Comparison of ENCODE assay signal across 12 cellular contexts in the genomic region with DNA sequence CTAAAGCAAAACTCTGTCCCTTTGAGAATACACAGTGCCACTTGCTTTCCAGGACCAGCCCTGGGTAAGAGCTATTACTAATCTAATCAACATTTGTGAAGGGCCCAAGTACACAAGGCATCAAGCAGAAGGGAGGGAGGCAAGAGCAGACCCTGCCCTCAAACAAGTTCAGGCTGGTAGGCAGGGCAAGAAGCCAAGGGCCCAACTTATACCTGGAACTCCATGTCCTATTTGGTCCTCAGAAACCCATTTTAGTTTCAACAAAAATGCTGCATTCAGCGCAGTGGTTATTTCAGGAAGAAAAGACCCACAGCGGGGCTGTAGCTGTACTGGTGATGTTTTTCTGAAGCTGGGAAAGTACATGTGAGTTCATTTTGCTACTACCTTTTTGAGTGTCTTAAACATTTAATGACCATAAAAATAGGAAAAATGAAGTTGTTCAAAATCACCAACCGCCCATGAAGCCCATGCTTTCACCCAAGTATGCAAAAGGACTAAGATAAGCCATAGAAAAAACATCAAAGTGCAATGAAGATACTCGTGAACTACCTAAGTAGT. TPM values are rescaled to one million over a fixed set of nuclear protein-coding genes. Genes with fewer than 3 reads are reported as not detected.
DNase-seq lines count a peak whose midpoint lies in the region; ATAC-seq, FAIRE-seq and TF ChIP-seq lines count a peak whose summit lies in the region.
"Had no signal": no experiment of that assay in that cellular context is flagged by ENCODE, and none has a peak within 500 bp of the region (broad histone marks: within the 10 kb centered on the region; RNA-seq: fewer than 3 reads in every experiment).

No MANE protein-coding gene starts in this region.

- H3K36me3 ChIP-seq in OCI-LY1 (ENCODE audit: insufficient read depth, low read length) (peaks cover 61% of the 10 kb centered on the region), H1 (ENCODE audit: control insufficient read depth in 2 of 4, insufficient read depth in 4 of 4, low read length in 3 of 4) (peaks cover 27 to 59% (median 43%) of the 10 kb centered on the region in 4 experiments)

- TF ChIP-seq POLR2A in H1 (IDR thresholded peaks at IDR 0.05; ENCODE audit: control extremely low read depth in 1 of 2, low read depth in 2 of 2, low read length in 2 of 2): no peak

- WGBS in H1 (ENCODE audit: extremely low coverage in 1 of 2, insufficient coverage in 1 of 2, insufficient read length in 1 of 2, insufficient replicate concordance in 2 of 2, low coverage in 1 of 2, low lambda C conversion rate in 2 of 2, missing lambda C conversion rate in 1 of 2), 2 experiments: 93% methylated on average over 4 of the region's 4 CpGs; no CpG with 5 or more reads in 1 of the 2 experiments

- H3K4me2 ChIP-seq in OCI-LY1 (ENCODE audit: low read length) (peak overlapping the region; percentile 65; the same call in 1 of the 2 replicates), H1 (ENCODE audit: insufficient read depth in 1 of 2, low read depth in 2 of 2, low read length in 2 of 2) (peak overlapping the region; percentile 65 to 93; a peak in 2 of 4 replicates)

- no peak for ATAC-seq in stimulated activated effector memory CD8-positive, alpha-beta T cell treated with anti-CD3 and anti-CD28 coated beads, Interleukin-12 subunit alpha, Interleukin-12 subunit beta, amount 100 ng/mL, for 72 hours
- ATAC-seq: gastroesophageal sphincter had no signal

- H2AFZ ChIP-seq in OCI-LY1 (ENCODE audit: low read length) (no peak overlapping the region), H1 (ENCODE audit: low read length) (no peak overlapping the region)

- DNase-seq in activated naive CD4-positive, alpha-beta T cell treated with anti-CD3 and anti-CD28 coated beads, Interleukin-2, amount 10 ng/mL, durations not matched to agents 7 days and 5 days: no peak
- no peak for DNase-seq in activated naive CD4-positive, alpha-beta T cell (lab: John Stamatoyannopoulos, UW)
- DNase-seq in H1 (ENCODE audit: low read depth in 1 of 2, low spot score in 2 of 2) (no peak), NCI-H1048 (lab: John Stamatoyannopoulos, UW) (no peak), NCI-H1417 (lab: John Stamatoyannopoulos, UW) (no peak)
- DNase-seq in stimulated activated effector memory CD8-positive, alpha-beta T cell treated with anti-CD3 and anti-CD28 coated beads, Interleukin-12 subunit alpha, Interleukin-12 subunit beta, amount 100 ng/mL, for 72 hours (ENCODE audit: low spot score in 2 of 2): no peak
- DNase-seq in activated CD4-positive, CD25-positive, alpha-beta regulatory T cell treated with anti-CD3 and anti-CD28 coated beads, Interleukin-2, amount 50 U/mL, for 72 hours: no peak
- DNase-seq: activated CD4-positive, alpha-beta T cell treated with anti-CD3 and anti-CD28 coated beads, Interleukin-2, amount 50 U/mL, for 4 hours; NCI-H1105; Peyer's patch had no signal

- H3K36me3 Mint-ChIP-seq in activated naive CD4-positive, alpha-beta T cell treated with anti-CD3 and anti-CD28 coated beads, Interleukin-2, amount 10 ng/mL, durations not matched to agents 7 days and 5 days: peaks cover 53% of the 10 kb centered on the region
- peaks cover 81% of the 10 kb centered on the region for H3K36me3 Mint-ChIP-seq in stimulated activated effector memory CD8-positive, alpha-beta T cell treated with anti-CD3 and anti-CD28 coated beads, Interleukin-12 subunit alpha, Interleukin-12 subunit beta, amount 100 ng/mL, for 72 hours

- H2BK120ac ChIP-seq in H1 (replicated peaks; ENCODE audit: low read depth, low read length): no peak overlapping the region

- TF ChIP-seq EP300 in H1 (IDR thresholded peaks at IDR 0.05; ENCODE audit: borderline replicate concordance in 1 of 2, low read depth in 2 of 2, low read length in 2 of 2): no peak

- H2BK12ac ChIP-seq in H1 (ENCODE audit: low read depth, low read length): no peak overlapping the region

- no peak overlapping the region for H2BK15ac ChIP-seq in H1 (ENCODE audit: low read length)

- TF ChIP-seq RAD21 in H1 (IDR thresholded peaks at IDR 0.05 in 1 of 2, conservative IDR thresholded peaks at IDR 0.05 in 1 of 2; ENCODE audit: low read depth in 2 of 2, low read length in 2 of 2): no peak

- no peak overlapping the region for H3K18ac ChIP-seq in H1 (ENCODE audit: extremely low read depth, low read length)

- TF ChIP-seq CTCF in OCI-LY1 (IDR thresholded peaks at IDR 0.05; ENCODE audit: low read length) (no peak), H1 (IDR thresholded peaks at IDR 0.05; ENCODE audit: control extremely low read depth in 1 of 3, insufficient read depth in 1 of 3, low read depth in 1 of 3, low read length in 3 of 3) (no peak)

- POLR2A ChIA-PET in H1 (lab: Charles Lee; ENCODE audit: partially characterized antibody): interaction anchor here (0.7 to 8.4 kb wide), 16 partner anchors 7 to 476 kb away, joined by 3 to 125 read pairs (median 4); a partner anchor contains a TSS

- CTCF ChIA-PET in activated naive CD4-positive, alpha-beta T cell treated with anti-CD3 and anti-CD28 coated beads, Interleukin-2, amount 10 ng/mL, durations not matched to agents 7 days and 5 days (lab: Charles Lee): no interaction called here
- CTCF ChIA-PET in H1 (lab: Charles Lee; ENCODE audit: partially characterized antibody): interaction anchor here (1.2 to 1.9 kb wide), 2 partner anchors 84 to 212 kb away, joined by 3 to 4 read pairs; no protein-coding TSS in a partner anchor

- no peak overlapping the region for H3K56ac ChIP-seq in H1 (replicated peaks; ENCODE audit: insufficient read length, low read depth, low read length)

- H2BK5ac ChIP-seq in H1 (ENCODE audit: low read depth, low read length): peak overlapping the region; percentile 26; the same call in 1 of the 2 replicates

- no peak overlapping the region for H2AK5ac ChIP-seq in H1 (ENCODE audit: low read depth, low read length)

- H3K4me3 ChIP-seq in OCI-LY1 (ENCODE audit: low read depth, low read length, poor library complexity, severe bottlenecking): peak overlapping the region; percentile 99
- H3K4me3 ChIP-seq in H1 (ENCODE audit: extremely low read depth in 1 of 4, insufficient read depth in 2 of 4, low read depth in 3 of 4, low read length in 4 of 4): peak overlapping the region in 2 of 4 experiments; percentile 16 to 96; a peak in 3 of 8 replicates
- H3K4me3 ChIP-seq: gastroesophageal sphincter, Peyer's patch had no signal

- H3K4me1 Mint-ChIP-seq in activated naive CD4-positive, alpha-beta T cell treated with anti-CD3 and anti-CD28 coated beads, Interleukin-2, amount 10 ng/mL, durations not matched to agents 7 days and 5 days: peaks cover 37% of the 10 kb centered on the region
- peaks cover 55% of the 10 kb centered on the region for H3K4me1 Mint-ChIP-seq in stimulated activated effector memory CD8-positive, alpha-beta T cell treated with anti-CD3 and anti-CD28 coated beads, Interleukin-12 subunit alpha, Interleukin-12 subunit beta, amount 100 ng/mL, for 72 hours

- H3K9me2 ChIP-seq in OCI-LY1 (ENCODE audit: low read depth, low read length): no peaks in the 10 kb centered on the region

- no peak overlapping the region for H4K8ac ChIP-seq in H1 (ENCODE audit: extremely low read depth, insufficient read depth, low read length)

- no peak overlapping the region for H4K5ac ChIP-seq in H1 (ENCODE audit: insufficient read length, low read depth, low read length)

- peak overlapping the region; percentile 34 for H3K4me3 Mint-ChIP-seq in activated naive CD4-positive, alpha-beta T cell treated with anti-CD3 and anti-CD28 coated beads, Interleukin-2, amount 10 ng/mL, durations not matched to agents 7 days and 5 days
- peak overlapping the region; percentile 94 for H3K4me3 Mint-ChIP-seq in stimulated activated effector memory CD8-positive, alpha-beta T cell treated with anti-CD3 and anti-CD28 coated beads, Interleukin-12 subunit alpha, Interleukin-12 subunit beta, amount 100 ng/mL, for 72 hours

- no peak overlapping the region for H3K14ac ChIP-seq in H1 (ENCODE audit: insufficient read length)

- H3K23ac ChIP-seq in H1 (ENCODE audit: insufficient read length): no peak overlapping the region

- no peaks in the 10 kb centered on the region for H3K27me3 Mint-ChIP-seq in activated naive CD4-positive, alpha-beta T cell treated with anti-CD3 and anti-CD28 coated beads, Interleukin-2, amount 10 ng/mL, durations not matched to agents 7 days and 5 days

- no peak overlapping the region for H3K4ac ChIP-seq in H1 (replicated peaks; ENCODE audit: insufficient read length, low read depth, low read length)

- peaks cover 8% of the 10 kb centered on the region; the same call in 1 of the 2 replicates for H3F3A ChIP-seq in OCI-LY1 (ENCODE audit: insufficient read depth, low read length)

- H4K20me1 ChIP-seq in OCI-LY1 (ENCODE audit: insufficient read depth, low read length): no peaks in the 10 kb centered on the region
- H4K20me1 ChIP-seq in H1 (replicated peaks in 1 of 2; ENCODE audit: control insufficient read depth in 1 of 2, insufficient read depth in 2 of 2, low read length in 2 of 2): peaks cover 19 to 27% of the 10 kb centered on the region in 2 experiments

- no peak overlapping the region for H4K91ac ChIP-seq in H1 (replicated peaks; ENCODE audit: insufficient read length, low read length)

- FAIRE-seq in H1 (lab: Jason Lieb, UNC): no peak

- no peaks in the 10 kb centered on the region for H3K9me3 Mint-ChIP-seq in activated naive CD4-positive, alpha-beta T cell treated with anti-CD3 and anti-CD28 coated beads, Interleukin-2, amount 10 ng/mL, durations not matched to agents 7 days and 5 days
- no peaks in the 10 kb centered on the region for H3K9me3 Mint-ChIP-seq in stimulated activated effector memory CD8-positive, alpha-beta T cell treated with anti-CD3 and anti-CD28 coated beads, Interleukin-12 subunit alpha, Interleukin-12 subunit beta, amount 100 ng/mL, for 72 hours

- H3K79me1 ChIP-seq in H1 (ENCODE audit: low read depth, low read length): 0 out of 2 replicates have a peak, but pooled peaks cover 5% of the 10 kb centered on the region

- peaks cover 14% of the 10 kb centered on the region for H3K23me2 ChIP-seq in H1 (ENCODE audit: low read depth, low read length)

- no peak overlapping the region for H3K27ac ChIP-seq in OCI-LY1 (ENCODE audit: low read depth, low read length, poor library complexity, severe bottlenecking)
- H3K27ac ChIP-seq in H1 (ENCODE audit: low read depth, low read length): 0 out of 2 replicates have a peak overlapping the region, but pooled peaks have one; percentile 45
- H3K27ac ChIP-seq: gastroesophageal sphincter, Peyer's patch had no signal

- H3K4me1 ChIP-seq in OCI-LY1 (ENCODE audit: insufficient read depth, low read length, severe bottlenecking) (peaks cover 19% of the 10 kb centered on the region), H1 (replicated peaks in 1 of 4; ENCODE audit: control insufficient read depth in 3 of 4, insufficient read depth in 4 of 4, low read length in 3 of 4) (peaks cover 3 to 14% (median 8%) of the 10 kb centered on the region in 4 experiments; a peak in 5 of 7 replicates)

- H3K27me3 ChIP-seq in OCI-LY1 (ENCODE audit: insufficient read depth, low read length): no peaks in the 10 kb centered on the region
- no peaks in the 10 kb centered on the region for H3K27me3 ChIP-seq in H1 (replicated peaks in 1 of 4; ENCODE audit: control insufficient read depth in 3 of 4, extremely low read depth in 1 of 4, insufficient read depth in 3 of 4, low read length in 3 of 4)
- H3K27me3 ChIP-seq: gastroesophageal sphincter, Peyer's patch had no signal

- no peaks in the 10 kb centered on the region for H3K9me3 ChIP-seq in OCI-LY1 (ENCODE audit: low read length)
- H3K9me3 ChIP-seq in H1 (ENCODE audit: insufficient read depth in 2 of 2, low read depth in 1 of 2, low read length in 1 of 2): no peaks in the 10 kb centered on the region
- H3K9me3 ChIP-seq: gastroesophageal sphincter, Peyer's patch had no signal

- no peak overlapping the region; the same call in 1 of the 2 replicates for H3K9ac ChIP-seq in OCI-LY1 (ENCODE audit: low read length)
- H3K9ac ChIP-seq in H1 (replicated peaks in 1 of 4; ENCODE audit: extremely low read depth in 1 of 4, low read depth in 3 of 4, low read length in 3 of 4): peak overlapping the region in 1 of 4 experiments; percentile 13; a peak in 2 of 7 replicates

- no peak overlapping the region for H2BK20ac ChIP-seq in H1 (ENCODE audit: low read length)

- peaks cover 18% of the 10 kb centered on the region for H3K79me2 ChIP-seq in OCI-LY1 (ENCODE audit: insufficient read depth, low read length)
- peaks cover 10 to 35% of the 10 kb centered on the region in 2 experiments for H3K79me2 ChIP-seq in H1 (ENCODE audit: control insufficient read depth in 1 of 2, insufficient read depth in 2 of 2, low read length in 2 of 2)

- no peak overlapping the region for H3K27ac Mint-ChIP-seq in activated naive CD4-positive, alpha-beta T cell treated with anti-CD3 and anti-CD28 coated beads, Interleukin-2, amount 10 ng/mL, durations not matched to agents 7 days and 5 days
- peak overlapping the region; percentile 98 for H3K27ac Mint-ChIP-seq in stimulated activated effector memory CD8-positive, alpha-beta T cell treated with anti-CD3 and anti-CD28 coated beads, Interleukin-12 subunit alpha, Interleukin-12 subunit beta, amount 100 ng/mL, for 72 hours

RNA-seq across cellular contexts. Expression of a gene that starts 2.8 kb away (rescaled TPM):
- 2,416 and 2,501 TPM in 2 replicates for total RNA-seq in H1 (2021; fragmentation: NEBNext Ultra II Directional; extraction: Animal tissue kit (Norgen Biotek cat#: 25700))
- 4,119 and 5,590 TPM in 2 replicates for polyA plus RNA-seq in H1 (2011; rRNA removed)
- polyA plus RNA-seq in H1 (2011; cell fraction: cytosol; rRNA removed): 7,082 TPM
- polyA plus RNA-seq in H1 (2011; cell fraction: nucleus; rRNA removed): 1,404 TPM
- polyA plus RNA-seq in H1 (2012, experiment 1 of 2): 4,427 to 5,239 TPM (median 4,948 TPM) in 4 replicates
- polyA plus RNA-seq in H1 (2012, experiment 2 of 2): 19,479 TPM
- polyA plus RNA-seq in H1 (2013, experiment 1 of 2): 3,790 TPM
- polyA plus RNA-seq in H1 (2013, experiment 2 of 2): 3,809 TPM
- 816 and 841 TPM in 2 replicates for polyA minus RNA-seq in H1 (2011; rRNA and poly(A)+ RNA removed)
- polyA minus RNA-seq in H1 (2011; cell fraction: cytosol; rRNA and poly(A)+ RNA removed): 998 TPM
- polyA minus RNA-seq in H1 (2011; cell fraction: nucleus; rRNA and poly(A)+ RNA removed): 840 TPM
